21 cellular contexts compared by ENCODE assay signal in genomic region chr5:145536133-145536532, GRCh38.
DNase-seq lines count a peak whose midpoint lies in the region; ATAC-seq, FAIRE-seq and TF ChIP-seq lines count a peak whose summit lies in the region.
"Had no signal": no experiment of that assay in that cellular context is flagged by ENCODE, and none has a peak within 500 bp of the region (broad histone marks: within the 10 kb centered on the region; RNA-seq: fewer than 3 reads in every experiment).

No MANE protein-coding gene starts in this region.

- peak; percentile 11 to 53 (median 38) for ATAC-seq in pancreas
- ATAC-seq in GM21619 (IDR thresholded peaks at IDR 0.05; ENCODE audit: unreplicated experiment): no peak
- ATAC-seq in activated naive CD4-positive, alpha-beta T cell treated with anti-CD3 and anti-CD28 coated beads, Interleukin-2, amount 50 U/mL, for 72 hours: no peak
- ATAC-seq: HCT116, SK-N-SH treated with all-trans-retinoic acid at 6 μM for 48 hours had no signal

- FAIRE-seq in pancreas (lab: Jason Lieb, UNC): no peak

- H3K9me3 Mint-ChIP-seq in activated naive CD4-positive, alpha-beta T cell treated with anti-CD3 and anti-CD28 coated beads, Interleukin-2, amount 50 U/mL, for 72 hours: peaks cover 6 to 10% of the 10 kb centered on the region in 2 donors

- H3K9me3 ChIP-seq in pancreas: no peaks in the 10 kb centered on the region
- H3K9me3 ChIP-seq: Caco-2, MG63, Peyer's patch had no signal

- H3K4me3 ChIP-seq in fibroblast of pulmonary artery (replicated peaks; ENCODE audit: low read depth, low read length) (no peak overlapping the region), pancreas (no peak overlapping the region)
- H3K4me3 ChIP-seq: MG63, Peyer's patch had no signal

- in situ Hi-C loops in Caki2 (cut with HindIII; ENCODE audit: low pct_unique_long_range_greater_than_20kb, low sequenced_read_pairs): no loop called here

- no peak for TF ChIP-seq CTCF in fibroblast of pulmonary artery (IDR thresholded peaks at IDR 0.05; ENCODE audit: low read length, missing control alignments)
- no peak for TF ChIP-seq CTCF in pancreas (IDR thresholded peaks at IDR 0.05)

- 54 to 66% methylated on average over 4 of the region's 4 CpGs for WGBS in pancreas, 2 donors

- H3K27ac Mint-ChIP-seq in activated naive CD4-positive, alpha-beta T cell treated with anti-CD3 and anti-CD28 coated beads, Interleukin-2, amount 50 U/mL, for 72 hours: no peak overlapping the region
- H3K27ac Mint-ChIP-seq: B cell; CD4-positive, CD25-positive, alpha-beta regulatory T cell had no signal

- intact Hi-C loops in pancreas (cut with DNase I): no loop called here

- DNase-seq in Caki2 (ENCODE audit: low read depth) (peak; percentile 56), NCI-H226 (peak; percentile 31), fibroblast of pulmonary artery (ENCODE audit: low read depth) (peak; percentile 14), pancreas (no peak), activated gamma-delta T cell (lab: John Stamatoyannopoulos, UW) (no peak), NCI-H748 treated with DMSO at 0.1 percent for 48 hours (lab: John Stamatoyannopoulos, UW) (no peak)
- DNase-seq in activated naive CD4-positive, alpha-beta T cell treated with anti-CD3 and anti-CD28 coated beads, Interleukin-2, amount 50 U/mL, for 72 hours (ENCODE audit: low spot score in 2 of 2): no peak
- DNase-seq: Caco-2; CD4-positive, CD25-positive, alpha-beta regulatory T cell; DMS79; MG63; NCI-H1092; NCI-H2081 treated with DMSO at 0.1 percent for 48 hours; NCI-H524; Peyer's patch; SHP77 had no signal

- no peaks in the 10 kb centered on the region for H3K36me3 Mint-ChIP-seq in activated naive CD4-positive, alpha-beta T cell treated with anti-CD3 and anti-CD28 coated beads, Interleukin-2, amount 50 U/mL, for 72 hours
- H3K36me3 Mint-ChIP-seq: CD4-positive, CD25-positive, alpha-beta regulatory T cell had no signal

- H3K27ac ChIP-seq in pancreas: peak overlapping the region in 1 of 4 donors; percentile 15
- H3K27ac ChIP-seq: KMS-11 had no signal

- H3K4me1 ChIP-seq in pancreas: peaks cover 0 to 7% (median 0%) of the 10 kb centered on the region in 3 donors
- H3K4me1 ChIP-seq: Peyer's patch had no signal

- H3K36me3 ChIP-seq in pancreas: no peaks in the 10 kb centered on the region
- H3K36me3 ChIP-seq: MG63, Peyer's patch had no signal

- no peaks in the 10 kb centered on the region for H3K27me3 ChIP-seq in pancreas
- H3K27me3 ChIP-seq: MG63, Peyer's patch had no signal

Comparison
In these comparisons a context has a peak if more than half of its experiments do, and no peak if none do; other contexts are left out.
1. DNase-seq: peak in Caki2 (single experiment), NCI-H226 (single experiment) and fibroblast of pulmonary artery (single experiment); none in pancreas (0 of 6), activated gamma-delta T cell (single experiment), activated naive CD4-positive, alpha-beta T cell treated with anti-CD3 and anti-CD28 coated beads, Interleukin-2, amount 50 U/mL, for 72 hours (0 of 2) and NCI-H748 treated with DMSO at 0.1 percent for 48 hours (single experiment).
2. ATAC-seq: peak in pancreas (4 of 4); none in GM21619 (single experiment) and activated naive CD4-positive, alpha-beta T cell treated with anti-CD3 and anti-CD28 coated beads, Interleukin-2, amount 50 U/mL, for 72 hours (0 of 2).